ENCODE assay signal across 8 cellular contexts in the genomic region with DNA sequence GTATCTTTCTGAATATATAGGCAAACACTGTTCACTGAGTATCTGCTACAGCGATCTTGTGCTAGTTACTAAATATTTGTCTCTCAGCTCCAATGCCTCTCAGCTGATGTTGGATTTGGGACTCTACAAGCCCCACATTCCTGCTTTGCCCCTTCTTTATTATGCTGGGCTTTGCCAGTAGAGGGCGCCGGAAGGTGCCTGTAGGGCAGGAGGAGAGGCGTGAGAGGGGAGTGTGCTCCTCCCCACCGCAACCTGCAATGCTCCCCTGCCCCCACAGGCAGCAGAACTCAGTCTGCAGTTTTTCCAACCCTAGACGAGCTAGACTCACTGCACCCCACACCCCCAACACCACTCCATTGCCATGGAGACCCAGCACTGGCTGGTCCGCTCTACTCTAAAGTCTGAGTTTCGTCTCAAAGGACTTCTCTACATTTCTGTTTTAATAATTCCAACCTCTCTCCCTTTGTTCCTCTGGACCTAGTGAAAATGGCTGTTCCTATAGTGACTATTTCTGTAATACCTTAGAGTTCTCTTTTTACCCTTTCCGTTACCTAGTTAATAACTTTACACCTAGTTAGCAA.
DNase-seq lines count a peak whose midpoint lies in the region; ATAC-seq, FAIRE-seq and TF ChIP-seq lines count a peak whose summit lies in the region.

No MANE protein-coding gene starts in this region.

- ATAC-seq in GM21825 (IDR thresholded peaks at IDR 0.05; ENCODE audit: unreplicated experiment): peak; percentile 67
- ATAC-seq in activated CD4-positive, CD25-positive, alpha-beta regulatory T cell treated with anti-CD3 and anti-CD28 coated beads, Interleukin-2, amount 50 U/mL, for 24 hours: no peak

- DNase-seq in NCI-H526 treated with DMSO at 0.1 percent for 48 hours (lab: John Stamatoyannopoulos, UW) (peak; percentile 1), epithelial cell of proximal tubule (ENCODE audit: low read depth) (no peak), T-helper 9 cell (no peak), LoVo (ENCODE audit: low spot score) (no peak), frontal cortex (ENCODE audit: low spot score in 2 of 2) (no peak)

- no peak overlapping the region for H3K4me3 ChIP-seq in epithelial cell of proximal tubule (ENCODE audit: low read depth, low read length)

- peak; percentile 82 for TF ChIP-seq CTCF in GM12873 (IDR thresholded peaks at IDR 0.05; ENCODE audit: insufficient read depth, low read depth, low read length, missing control alignments)
- peak; percentile 56 for TF ChIP-seq CTCF in epithelial cell of proximal tubule (conservative IDR thresholded peaks at IDR 0.05; ENCODE audit: low read depth, low read length)

- no peak for FAIRE-seq in frontal cortex (lab: Jason Lieb, UNC)
